ENCODE assay signal across 25 cellular contexts in genomic region chr1:61237147-61237546, GRCh38.
DNase-seq lines count a peak whose midpoint lies in the region; ATAC-seq, FAIRE-seq and TF ChIP-seq lines count a peak whose summit lies in the region.
"Had no signal": no experiment of that assay in that cellular context is flagged by ENCODE, and none has a peak within 500 bp of the region (broad histone marks: within the 10 kb centered on the region; RNA-seq: fewer than 3 reads in every experiment).

No MANE protein-coding gene starts in this region.

- H3K27ac Mint-ChIP-seq in GM23338: no peak overlapping the region
- peak overlapping the region in 2 of 3 experiments; percentile 92 to 95 for H3K27ac Mint-ChIP-seq in nephron
- H3K27ac Mint-ChIP-seq in activated T-helper 1 cell treated with anti-CD3 and anti-CD28 coated beads, Interleukin-12 subunit alpha, Interleukin-12 subunit beta, Interleukin-2, Interleukin-4 antibody, amounts not matched to agents 30 ng/mL and 10 ng/mL and 1 ng/mL, durations not matched to agents 14 hours and 24 hours and 36 hours: no peak overlapping the region
- H3K27ac Mint-ChIP-seq: CD4-positive, CD25-positive, alpha-beta regulatory T cell; CD8-positive, alpha-beta memory T cell; IgD-negative memory B cell had no signal

- TF ChIP-seq CTCF in GM23338 (conservative IDR thresholded peaks at IDR 0.05; ENCODE audit: low read depth in 2 of 2) (no peak), HEK293 (tag by site-specific recombination; IDR thresholded peaks at IDR 0.05) (no peak), bronchial epithelial cell (IDR thresholded peaks at IDR 0.05; ENCODE audit: insufficient read depth, low read length, severe bottlenecking) (no peak), nephron (IDR thresholded peaks at IDR 0.05; ENCODE audit: unreplicated experiment in 3 of 3) (no peak)

- H3K27ac ChIP-seq in GM23338 (ENCODE audit: low read depth): no peak overlapping the region
- H3K27ac ChIP-seq in HEK293 (ENCODE audit: extremely low read depth, low read depth, low read length): no peak overlapping the region

- H3K9me3 ChIP-seq in HEK293 (ENCODE audit: control insufficient read depth, insufficient read depth, low read depth, low read length): no peaks in the 10 kb centered on the region
- H3K9me3 ChIP-seq: BE2C had no signal

- H3K4me1 Mint-ChIP-seq in GM23338: peaks cover 52% of the 10 kb centered on the region
- peaks cover 60% of the 10 kb centered on the region for H3K4me1 Mint-ChIP-seq in nephron
- H3K4me1 Mint-ChIP-seq in activated T-helper 1 cell treated with anti-CD3 and anti-CD28 coated beads, Interleukin-12 subunit alpha, Interleukin-12 subunit beta, Interleukin-2, Interleukin-4 antibody, amounts not matched to agents 30 ng/mL and 10 ng/mL and 1 ng/mL, durations not matched to agents 14 hours and 24 hours and 36 hours (ENCODE audit: low read depth): no peaks in the 10 kb centered on the region
- H3K4me1 Mint-ChIP-seq: CD4-positive, CD25-positive, alpha-beta regulatory T cell; IgD-negative memory B cell had no signal

- no peak overlapping the region for H3K4me3 ChIP-seq in GM23338
- no peak overlapping the region for H3K4me3 ChIP-seq in HEK293 (ENCODE audit: low read depth, low read length)
- H3K4me3 ChIP-seq in bronchial epithelial cell (ENCODE audit: low read depth, low read length): no peak overlapping the region
- H3K4me3 ChIP-seq: GM12878 had no signal

- FAIRE-seq in bronchial epithelial cell (lab: Jason Lieb, UNC): no peak
- FAIRE-seq: A204.1, GM12878, GM19239, HepG2 had no signal

- no peak for DNase-seq in GM23338 (ENCODE audit: low spot score)
- DNase-seq in bronchial epithelial cell (ENCODE audit: low read depth): peak; percentile 50
- DNase-seq in activated T-helper 1 cell treated with anti-CD3 and anti-CD28 coated beads, Interleukin-12 subunit alpha, Interleukin-12 subunit beta, Interleukin-2, Interleukin-4 antibody, amounts not matched to agents 30 ng/mL and 10 ng/mL and 1 ng/mL, durations not matched to agents 14 hours and 24 hours and 36 hours (ENCODE audit: low spot score): no peak
- DNase-seq: ACHN; BE2C; C1 segment of cervical spinal cord; CD4-positive, CD25-positive, alpha-beta regulatory T cell; CD8-positive, alpha-beta memory T cell; COR-L47; DMS 273 treated with DMSO at 0.1 percent for 48 hours; DMS53; DND-41; EL; GOT3; H7 had no signal

- ATAC-seq in GM23338 (no peak), GM21576 (IDR thresholded peaks at IDR 0.05; ENCODE audit: unreplicated experiment) (no peak), GM21825 (IDR thresholded peaks at IDR 0.05; ENCODE audit: unreplicated experiment) (no peak)
- ATAC-seq: GM12878, HCT116, HepG2 had no signal

- no peaks in the 10 kb centered on the region for H3K9me2 ChIP-seq in GM23338 (ENCODE audit: insufficient read depth)

- H3K27me3 Mint-ChIP-seq in GM23338 (ENCODE audit: insufficient read depth, low read depth, poor library complexity) (peaks cover 5% of the 10 kb centered on the region), nephron (ENCODE audit: low read depth) (no peaks in the 10 kb centered on the region)
- H3K27me3 Mint-ChIP-seq in activated T-helper 1 cell treated with anti-CD3 and anti-CD28 coated beads, Interleukin-12 subunit alpha, Interleukin-12 subunit beta, Interleukin-2, Interleukin-4 antibody, amounts not matched to agents 30 ng/mL and 10 ng/mL and 1 ng/mL, durations not matched to agents 14 hours and 24 hours and 36 hours (ENCODE audit: insufficient read depth): peaks cover 5% of the 10 kb centered on the region
- H3K27me3 Mint-ChIP-seq: CD4-positive, CD25-positive, alpha-beta regulatory T cell had no signal

- POLR2A ChIA-PET in HEK293 (lab: Yijun Ruan, JAX): no interaction called here

- H3K4me1 ChIP-seq in GM23338 (ENCODE audit: insufficient read depth): peaks cover 49% of the 10 kb centered on the region
- H3K4me1 ChIP-seq in HEK293 (ENCODE audit: control insufficient read depth, insufficient read depth, low read length): peaks cover 16% of the 10 kb centered on the region
- H3K4me1 ChIP-seq: BE2C had no signal

- peak overlapping the region; percentile 56; the same call in 1 of the 2 replicates for H3K4me2 ChIP-seq in GM23338

- no peaks in the 10 kb centered on the region for H3K79me2 ChIP-seq in GM23338 (replicated peaks; ENCODE audit: insufficient read depth)

- H3K27me3 ChIP-seq in GM23338 (ENCODE audit: insufficient read depth): no peaks in the 10 kb centered on the region
- no peaks in the 10 kb centered on the region for H3K27me3 ChIP-seq in bronchial epithelial cell (ENCODE audit: control insufficient read depth, insufficient read depth, low read length)
- H3K27me3 ChIP-seq: BE2C had no signal

- no peaks in the 10 kb centered on the region for H3F3A ChIP-seq in GM23338 (replicated peaks; ENCODE audit: low read depth)

- intact Hi-C loops in activated T-helper 1 cell treated with anti-CD3 and anti-CD28 coated beads, Interleukin-12 subunit alpha, Interleukin-12 subunit beta, Interleukin-2, Interleukin-4 antibody, amounts not matched to agents 30 ng/mL and 10 ng/mL and 1 ng/mL, durations not matched to agents 14 hours and 24 hours and 36 hours (cut with micrococcal nuclease): no loop called here

- H4K20me1 ChIP-seq in GM23338 (replicated peaks; ENCODE audit: insufficient read depth): no peaks in the 10 kb centered on the region

- H3K36me3 ChIP-seq in GM23338 (ENCODE audit: insufficient read depth) (no peaks in the 10 kb centered on the region), HEK293 (ENCODE audit: control insufficient read depth in 2 of 2, insufficient read depth in 1 of 2, low read length in 2 of 2) (no peaks in the 10 kb centered on the region), bronchial epithelial cell (ENCODE audit: control insufficient read depth, insufficient read depth, low read length) (no peaks in the 10 kb centered on the region)
- H3K36me3 ChIP-seq: BE2C had no signal

- H3K9me3 Mint-ChIP-seq in GM23338 (no peaks in the 10 kb centered on the region; the same call in 2 of the 3 replicates), nephron (no peaks in the 10 kb centered on the region)
- H3K9me3 Mint-ChIP-seq in activated T-helper 1 cell treated with anti-CD3 and anti-CD28 coated beads, Interleukin-12 subunit alpha, Interleukin-12 subunit beta, Interleukin-2, Interleukin-4 antibody, amounts not matched to agents 30 ng/mL and 10 ng/mL and 1 ng/mL, durations not matched to agents 14 hours and 24 hours and 36 hours: no peaks in the 10 kb centered on the region
- H3K9me3 Mint-ChIP-seq: CD4-positive, CD25-positive, alpha-beta regulatory T cell; CD8-positive, alpha-beta memory T cell; IgD-negative memory B cell had no signal

- no peak overlapping the region for H2AFZ ChIP-seq in GM23338

- CTCF ChIA-PET in HEK293 (lab: Yijun Ruan, JAX): interaction anchor here (1.0 kb wide), 1 partner anchor 260 kb away, joined by 3 read pairs; no protein-coding TSS in a partner anchor

- H3K4me3 Mint-ChIP-seq in GM23338: no peak overlapping the region
- no peak overlapping the region for H3K4me3 Mint-ChIP-seq in nephron
- no peak overlapping the region for H3K4me3 Mint-ChIP-seq in activated T-helper 1 cell treated with anti-CD3 and anti-CD28 coated beads, Interleukin-12 subunit alpha, Interleukin-12 subunit beta, Interleukin-2, Interleukin-4 antibody, amounts not matched to agents 30 ng/mL and 10 ng/mL and 1 ng/mL, durations not matched to agents 14 hours and 24 hours and 36 hours
- H3K4me3 Mint-ChIP-seq: CD4-positive, CD25-positive, alpha-beta regulatory T cell; CD8-positive, alpha-beta memory T cell; IgD-negative memory B cell had no signal

- H3K36me3 Mint-ChIP-seq in GM23338 (ENCODE audit: low read depth) (no peaks in the 10 kb centered on the region), nephron (ENCODE audit: low read depth) (no peaks in the 10 kb centered on the region)
- H3K36me3 Mint-ChIP-seq in activated T-helper 1 cell treated with anti-CD3 and anti-CD28 coated beads, Interleukin-12 subunit alpha, Interleukin-12 subunit beta, Interleukin-2, Interleukin-4 antibody, amounts not matched to agents 30 ng/mL and 10 ng/mL and 1 ng/mL, durations not matched to agents 14 hours and 24 hours and 36 hours (ENCODE audit: low read depth): no peaks in the 10 kb centered on the region
- H3K36me3 Mint-ChIP-seq: CD4-positive, CD25-positive, alpha-beta regulatory T cell; IgD-negative memory B cell had no signal

TF ChIP-seq in GM23338, 12 proteins besides CTCF, POLR2A, EP300 and RAD21 (continues in another document):
- no peak for TF ChIP-seq JUNB (IDR thresholded peaks at IDR 0.05; ENCODE audit: unreplicated experiment)
- no peak for TF ChIP-seq ETS1 (IDR thresholded peaks at IDR 0.05)

TF ChIP-seq in HEK293, 187 proteins besides CTCF, POLR2A, EP300 and RAD21:
- TF ChIP-seq PRDM6 (tag by site-specific recombination; IDR thresholded peaks at IDR 0.05) (peak; percentile 39; the same call in 1 of the 2 replicates), FEZF1 (tag by site-specific recombination; IDR thresholded peaks at IDR 0.05) (no peak)

Comparison
In these comparisons a context has a peak if more than half of its experiments do, and no peak if none do; other contexts are left out.
1. H3K27ac Mint-ChIP-seq: peak in nephron (2 of 3); none in GM23338 (single experiment) and activated T-helper 1 cell treated with anti-CD3 and anti-CD28 coated beads, Interleukin-12 subunit alpha, Interleukin-12 subunit beta, Interleukin-2, Interleukin-4 antibody, amounts not matched to agents 30 ng/mL and 10 ng/mL and 1 ng/mL, durations not matched to agents 14 hours and 24 hours and 36 hours (single experiment).